10 cellular contexts compared by ENCODE assay signal in genomic region chr9:21591221-21592062, GRCh38.
DNase-seq lines count a peak whose midpoint lies in the region; ATAC-seq and TF ChIP-seq lines count a peak whose summit lies in the region.
"Had no signal": no experiment of that assay in that cellular context is flagged by ENCODE, and none has a peak within 500 bp of the region (broad histone marks: within the 10 kb centered on the region; RNA-seq: fewer than 3 reads in every experiment).

No MANE protein-coding gene starts in this region.

- H3K9me3 Mint-ChIP-seq in activated CD4-positive, alpha-beta memory T cell treated with anti-CD3 and anti-CD28 coated beads for 36 hours, result no peaks in the 10 kb centered on the region
- H3K9me3 Mint-ChIP-seq: memory B cell had no signal

- H3K27ac Mint-ChIP-seq in activated CD4-positive, alpha-beta memory T cell treated with anti-CD3 and anti-CD28 coated beads for 36 hours, result no peak overlapping the region
- H3K27ac Mint-ChIP-seq: IgD-negative memory B cell, memory B cell had no signal

- H3K4me3 Mint-ChIP-seq in activated CD4-positive, alpha-beta memory T cell treated with anti-CD3 and anti-CD28 coated beads for 36 hours, result no peak overlapping the region
- H3K4me3 Mint-ChIP-seq: IgD-negative memory B cell, memory B cell had no signal

- intact Hi-C loops in activated CD4-positive, alpha-beta memory T cell treated with anti-CD3 and anti-CD28 coated beads for 36 hours (cut with micrococcal nuclease), result loop anchor here (1.0 to 5.0 kb wide), 4 partner anchors 15 to 171 kb away; no protein-coding TSS in a partner anchor
- intact Hi-C loops in posterior cingulate gyrus (cut with DNase I), result no loop called here

- no peaks in the 10 kb centered on the region for H3K36me3 Mint-ChIP-seq in activated CD4-positive, alpha-beta memory T cell treated with anti-CD3 and anti-CD28 coated beads for 36 hours
- H3K36me3 Mint-ChIP-seq: IgD-negative memory B cell, memory B cell had no signal

- H3K27ac ChIP-seq in HL-60 (replicated peaks), result no peak overlapping the region

- ATAC-seq in GM18511 (IDR thresholded peaks at IDR 0.05; ENCODE audit: unreplicated experiment) (peak; percentile 68), GM19035 (IDR thresholded peaks at IDR 0.05; ENCODE audit: unreplicated experiment) (no peak), HG02571 (IDR thresholded peaks at IDR 0.05; ENCODE audit: unreplicated experiment) (no peak)

- POLR2A ChIA-PET in activated CD4-positive, alpha-beta memory T cell treated with anti-CD3 and anti-CD28 coated beads for 36 hours (lab: Charles Lee), result no interaction called here

- DNase-seq in HL-60 (ENCODE audit: low read depth in 1 of 2, low spot score in 1 of 2), result peak; percentile 13 to 58
- DNase-seq in activated CD4-positive, alpha-beta memory T cell treated with anti-CD3 and anti-CD28 coated beads for 36 hours, result peak; percentile 80
- DNase-seq in epithelial cell of proximal tubule (ENCODE audit: low read depth), result peak; percentile 95
- peak in 8 of 10 donors; percentile 9 to 89 (median 37) for DNase-seq in posterior cingulate gyrus
- no peak for DNase-seq in NCI-H82 (lab: John Stamatoyannopoulos, UW)

- peaks cover 15% of the 10 kb centered on the region for H3K4me1 Mint-ChIP-seq in activated CD4-positive, alpha-beta memory T cell treated with anti-CD3 and anti-CD28 coated beads for 36 hours (ENCODE audit: low read depth)
- H3K4me1 Mint-ChIP-seq: IgD-negative memory B cell, memory B cell had no signal

- H3K4me3 ChIP-seq in HL-60 (replicated peaks; ENCODE audit: insufficient read depth, low read length) (no peak overlapping the region), epithelial cell of proximal tubule (ENCODE audit: low read depth, low read length) (peak overlapping the region; percentile 56)

- CTCF ChIA-PET in activated CD4-positive, alpha-beta memory T cell treated with anti-CD3 and anti-CD28 coated beads for 36 hours (lab: Charles Lee), result no interaction called here

- no peaks in the 10 kb centered on the region for H3K27me3 Mint-ChIP-seq in activated CD4-positive, alpha-beta memory T cell treated with anti-CD3 and anti-CD28 coated beads for 36 hours

- H3K27me3 ChIP-seq in HL-60 (ENCODE audit: insufficient read depth, poor library complexity, severe bottlenecking), result no peaks in the 10 kb centered on the region

- TF ChIP-seq CTCF in HL-60 (IDR thresholded peaks at IDR 0.05; ENCODE audit: insufficient read depth, low read length), result no peak
- no peak for TF ChIP-seq CTCF in epithelial cell of proximal tubule (conservative IDR thresholded peaks at IDR 0.05; ENCODE audit: low read depth, low read length)
